Comparison of ENCODE assay signal across 26 cellular contexts in the genomic region with DNA sequence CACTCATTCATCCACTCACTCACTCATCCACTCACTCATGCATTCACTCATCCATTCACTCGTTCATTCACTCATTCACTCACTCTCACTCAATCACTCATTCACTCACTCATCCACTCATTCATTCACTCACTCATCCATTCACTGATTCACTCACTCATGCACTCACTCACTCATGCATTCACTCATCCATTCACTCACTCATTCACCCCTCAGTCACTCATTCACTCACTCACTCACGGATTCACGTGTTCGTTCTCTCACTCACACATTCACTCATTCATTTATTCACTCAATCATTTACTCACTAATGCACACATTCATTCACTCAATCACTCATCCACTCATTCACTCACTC.
DNase-seq lines count a peak whose midpoint lies in the region; ATAC-seq, FAIRE-seq and TF ChIP-seq lines count a peak whose summit lies in the region.
"Had no signal": no experiment of that assay in that cellular context is flagged by ENCODE, and none has a peak within 500 bp of the region (broad histone marks: within the 10 kb centered on the region; RNA-seq: fewer than 3 reads in every experiment).

No MANE protein-coding gene starts in this region.

- H3K4me2 ChIP-seq in HepG2 (ENCODE audit: low read depth, low read length) = no peak overlapping the region
- H3K4me2 ChIP-seq in GM12878 (ENCODE audit: control insufficient read depth, insufficient read depth) = no peak overlapping the region
- no peak overlapping the region for H3K4me2 ChIP-seq in H1 (ENCODE audit: insufficient read depth in 1 of 2, low read depth in 2 of 2, low read length in 2 of 2)
- H3K4me2 ChIP-seq: A549, BLaER1 had no signal

- DNase-seq in HepG2 (ENCODE audit: low spot score) (no peak), right lobe of liver (no peak), GM18507 (ENCODE audit: extremely low spot score, insufficient read length, low read depth) (no peak), GM12878 (ENCODE audit: low read depth, low spot score) (no peak), H1 (ENCODE audit: low read depth in 1 of 2, low spot score in 2 of 2) (no peak), erythroblast (lab: John Stamatoyannopoulos, UW) (no peak)
- DNase-seq: AML-193; BE2C; C1 segment of cervical spinal cord; CD4-positive, alpha-beta memory T cell; CD4-positive, CD25-positive, alpha-beta regulatory T cell; CD8-positive, alpha-beta memory T cell; COR-L47; DMS 273 treated with DMSO at 0.1 percent for 48 hours; DMS153; DMS53; DMS79; DND-41; EL; GDM1 had no signal

- POLR2A ChIA-PET in HepG2 (lab: Yijun Ruan, JAX) (no interaction called here), GM12878 (lab: Charles Lee) (no interaction called here), H1 (lab: Charles Lee; ENCODE audit: partially characterized antibody) (no interaction called here)

- H3K9me3 ChIP-seq in HepG2 (ENCODE audit: low read length) (no peaks in the 10 kb centered on the region), right lobe of liver (peaks cover 0 to 6% (median 0%) of the 10 kb centered on the region in 4 donors), GM12878 (replicated peaks; ENCODE audit: control insufficient read depth, insufficient read depth, low read length) (peaks cover 11% of the 10 kb centered on the region), H1 (ENCODE audit: insufficient read depth in 2 of 2, low read depth in 1 of 2, low read length in 1 of 2) (peaks cover 6 to 9% of the 10 kb centered on the region in 2 experiments)

- in situ Hi-C loops in HepG2 (cut with HindIII; ENCODE audit: extremely low pct_ligation_motif_present, low pct_unique_long_range_greater_than_20kb) = no loop called here
- in situ Hi-C loops in GM12878 (cut with MboI) = no loop called here

- H2AFZ ChIP-seq in HepG2 (ENCODE audit: low read length) (no peak overlapping the region), GM12878 (ENCODE audit: control insufficient read depth, low read depth, low read length) (no peak overlapping the region), H1 (ENCODE audit: low read length) (no peak overlapping the region)

- H3K27me3 ChIP-seq in HepG2 (ENCODE audit: control insufficient read depth in 1 of 2, insufficient read depth in 2 of 2, low read length in 2 of 2) = peaks cover 0 to 4% of the 10 kb centered on the region in 2 experiments; a peak in 1 of 5 replicates
- no peaks in the 10 kb centered on the region for H3K27me3 ChIP-seq in right lobe of liver
- no peaks in the 10 kb centered on the region for H3K27me3 ChIP-seq in GM12878 (replicated peaks in 1 of 2; ENCODE audit: control insufficient read depth in 2 of 2, insufficient read depth in 2 of 2, low read length in 1 of 2)
- no peaks in the 10 kb centered on the region for H3K27me3 ChIP-seq in H1 (replicated peaks in 1 of 4; ENCODE audit: control insufficient read depth in 3 of 4, extremely low read depth in 1 of 4, insufficient read depth in 3 of 4, low read length in 3 of 4)
- H3K27me3 ChIP-seq: BE2C, BLaER1 had no signal

- SMC1A ChIA-PET in GM12878 (lab: Charles Lee; ENCODE audit: uncharacterized antibody, unreplicated experiment) = interaction anchor here (3.5 kb wide), 1 partner anchor 71 kb away, joined by 12 read pairs; no protein-coding TSS in a partner anchor

- BruUV-seq in HepG2 (replicated peaks; lab: Mats Ljungman, UMichigan) (no TSS peak), GM12878 (replicated peaks; lab: Mats Ljungman, UMichigan) (no TSS peak)

- no peak overlapping the region for H4K91ac ChIP-seq in H1 (replicated peaks; ENCODE audit: insufficient read length, low read length)

- H4K5ac ChIP-seq in H1 (ENCODE audit: insufficient read length, low read depth, low read length) = no peak overlapping the region

- H3K23ac ChIP-seq in H1 (ENCODE audit: insufficient read length) = no peak overlapping the region

- WGBS in HepG2 (ENCODE audit: low lambda C conversion rate) = 27% methylated on average over 4 of the region's 4 CpGs
- WGBS in right lobe of liver (ENCODE audit: insufficient coverage, low coverage, low lambda C conversion rate, missing lambda C conversion rate) = 77% methylated on average over 4 of the region's 4 CpGs
- 100% methylated on average over 3 of the region's 4 CpGs for WGBS in GM12878 (ENCODE audit: insufficient coverage, insufficient replicate concordance, low lambda C conversion rate, missing lambda C conversion rate)
- 98 to 100% methylated on average over 2 to 4 of the region's 4 CpGs for WGBS in H1 (ENCODE audit: extremely low coverage in 1 of 2, insufficient coverage in 1 of 2, insufficient read length in 1 of 2, insufficient replicate concordance in 2 of 2, low coverage in 1 of 2, low lambda C conversion rate in 2 of 2, missing lambda C conversion rate in 1 of 2), 2 experiments

- no peak for TF ChIP-seq POLR2A in HepG2 (IDR thresholded peaks at IDR 0.05; ENCODE audit: insufficient read depth in 1 of 2, low read depth in 2 of 2, low read length in 2 of 2)
- no peak for TF ChIP-seq POLR2A in right lobe of liver (IDR thresholded peaks at IDR 0.05)
- TF ChIP-seq POLR2A in GM12878 (IDR thresholded peaks at IDR 0.05; ENCODE audit: low read depth, low read length) = no peak
- TF ChIP-seq POLR2A in H1 (IDR thresholded peaks at IDR 0.05; ENCODE audit: control extremely low read depth in 1 of 2, low read depth in 2 of 2, low read length in 2 of 2) = no peak
- no peak for TF ChIP-seq POLR2A in erythroblast (IDR thresholded peaks at IDR 0.05; ENCODE audit: low read length)

- H3K14ac ChIP-seq in H1 (ENCODE audit: insufficient read length) = no peak overlapping the region

- peaks cover 16% of the 10 kb centered on the region for H3K23me2 ChIP-seq in H1 (ENCODE audit: low read depth, low read length)

- no peak for TF ChIP-seq CTCF in HepG2 (CRISPR knock-in tag; IDR thresholded peaks at IDR 0.05)
- no peak for TF ChIP-seq CTCF in right lobe of liver (IDR thresholded peaks at IDR 0.05)
- TF ChIP-seq CTCF in GM12878 (IDR thresholded peaks at IDR 0.05 in 2 of 3, conservative IDR thresholded peaks at IDR 0.05 in 1 of 3; ENCODE audit: control insufficient read depth in 2 of 3, extremely low read depth in 1 of 3, insufficient read depth in 1 of 3, low read depth in 3 of 3, low read length in 3 of 3) = no peak
- TF ChIP-seq CTCF in H1 (IDR thresholded peaks at IDR 0.05; ENCODE audit: control extremely low read depth in 1 of 3, insufficient read depth in 1 of 3, low read depth in 1 of 3, low read length in 3 of 3) = no peak

- no peak overlapping the region for H2AK5ac ChIP-seq in H1 (ENCODE audit: low read depth, low read length)

- no peaks in the 10 kb centered on the region; the same call in 1 of the 2 replicates for H3K79me1 ChIP-seq in H1 (ENCODE audit: low read depth, low read length)

- ATAC-seq in HepG2 = no peak
- no peak for ATAC-seq in right lobe of liver
- ATAC-seq in GM12878 = no peak
- ATAC-seq in esophagus mucosa = no peak
- ATAC-seq in GM18511 (IDR thresholded peaks at IDR 0.05; ENCODE audit: unreplicated experiment) = no peak
- ATAC-seq: A549 had no signal

- no peaks in the 10 kb centered on the region for H3K79me2 ChIP-seq in HepG2 (ENCODE audit: insufficient read depth, low read length)
- no peaks in the 10 kb centered on the region; the same call in 1 of the 2 replicates for H3K79me2 ChIP-seq in GM12878 (ENCODE audit: control insufficient read depth, insufficient read depth, low read length)
- no peaks in the 10 kb centered on the region; a peak in 1 of 4 replicates for H3K79me2 ChIP-seq in H1 (ENCODE audit: control insufficient read depth in 1 of 2, insufficient read depth in 2 of 2, low read length in 2 of 2)

- no peak overlapping the region for H4K8ac ChIP-seq in H1 (ENCODE audit: extremely low read depth, insufficient read depth, low read length)

- H4K20me1 ChIP-seq in HepG2 (ENCODE audit: insufficient read depth, low read length) = no peaks in the 10 kb centered on the region
- no peaks in the 10 kb centered on the region for H4K20me1 ChIP-seq in GM12878 (ENCODE audit: control insufficient read depth, insufficient read depth)
- peaks cover 0 to 5% of the 10 kb centered on the region in 2 experiments for H4K20me1 ChIP-seq in H1 (replicated peaks in 1 of 2; ENCODE audit: control insufficient read depth in 1 of 2, insufficient read depth in 2 of 2, low read length in 2 of 2)
- H4K20me1 ChIP-seq: BLaER1 had no signal

- TF ChIP-seq RAD21 in HepG2 (CRISPR knock-in tag; IDR thresholded peaks at IDR 0.05) (no peak), GM12878 (IDR thresholded peaks at IDR 0.05; ENCODE audit: insufficient read depth, low read depth, low read length) (no peak), H1 (IDR thresholded peaks at IDR 0.05 in 1 of 2, conservative IDR thresholded peaks at IDR 0.05 in 1 of 2; ENCODE audit: low read depth in 2 of 2, low read length in 2 of 2) (no peak)

- H3K4me1 ChIP-seq in HepG2 (ENCODE audit: insufficient read depth, low read length) (no peaks in the 10 kb centered on the region), right lobe of liver (no peaks in the 10 kb centered on the region), GM12878 (ENCODE audit: control insufficient read depth, insufficient read depth, low read length) (peaks cover 19% of the 10 kb centered on the region), H1 (replicated peaks in 1 of 4; ENCODE audit: control insufficient read depth in 3 of 4, insufficient read depth in 4 of 4, low read length in 3 of 4) (no peaks in the 10 kb centered on the region)
- H3K4me1 ChIP-seq: A549, BE2C had no signal

- peak overlapping the region; percentile 7; the same call in 1 of the 2 replicates for H2BK20ac ChIP-seq in H1 (ENCODE audit: low read length)

- H3K36me3 ChIP-seq in HepG2 (replicated peaks in 1 of 2; ENCODE audit: control insufficient read depth in 1 of 2, insufficient read depth in 2 of 2, low read length in 2 of 2) (no peaks in the 10 kb centered on the region), right lobe of liver (no peaks in the 10 kb centered on the region), GM12878 (ENCODE audit: control insufficient read depth in 2 of 2, insufficient read depth in 2 of 2, low read length in 1 of 2) (peaks cover 0 to 2% of the 10 kb centered on the region in 2 experiments; a peak in 1 of 4 replicates), H1 (ENCODE audit: control insufficient read depth in 2 of 4, insufficient read depth in 4 of 4, low read length in 3 of 4) (no peaks in the 10 kb centered on the region)
- H3K36me3 ChIP-seq: BE2C had no signal

- H2BK12ac ChIP-seq in H1 (ENCODE audit: low read depth, low read length) = no peak overlapping the region

- H2BK5ac ChIP-seq in H1 (ENCODE audit: low read depth, low read length) = no peak overlapping the region

- H3K9ac ChIP-seq in HepG2 (ENCODE audit: insufficient read depth, low read depth, low read length) (no peak overlapping the region), GM12878 (ENCODE audit: control insufficient read depth, insufficient read depth, low read length) (no peak overlapping the region), H1 (replicated peaks in 1 of 4; ENCODE audit: extremely low read depth in 1 of 4, low read depth in 3 of 4, low read length in 3 of 4) (no peak overlapping the region)
- H3K9ac ChIP-seq: BLaER1 had no signal

- no peak overlapping the region for H3K4ac ChIP-seq in H1 (replicated peaks; ENCODE audit: insufficient read length, low read depth, low read length)

- intact Hi-C loops in HepG2 (cut with micrococcal nuclease; ENCODE audit: unreplicated experiment) (no loop called here), right lobe of liver (cut with DNase I) (no loop called here), GM12878 (cut with micrococcal nuclease; ENCODE audit: unreplicated experiment) (no loop called here)

- no peak overlapping the region for H3K18ac ChIP-seq in H1 (ENCODE audit: extremely low read depth, low read length)

- TF ChIP-seq EP300 in HepG2 (IDR thresholded peaks at IDR 0.05; ENCODE audit: low read depth in 2 of 2, low read length in 2 of 2) (no peak), HepG2 (CRISPR knock-in tag; IDR thresholded peaks at IDR 0.05; ENCODE audit: borderline replicate concordance) (no peak), GM12878 (IDR thresholded peaks at IDR 0.05; ENCODE audit: borderline replicate concordance in 1 of 2, control insufficient read depth in 1 of 2, low read depth in 2 of 2, low read length in 2 of 2) (no peak), H1 (IDR thresholded peaks at IDR 0.05; ENCODE audit: borderline replicate concordance in 1 of 2, low read depth in 2 of 2, low read length in 2 of 2) (no peak)

- CTCF ChIA-PET in HepG2 (lab: Yijun Ruan, JAX; ENCODE audit: low intra/inter-chr PET ratio, low total read pairs) = no interaction called here
- CTCF ChIA-PET in GM12878 (lab: Yijun Ruan, JAX) = no interaction called here
- CTCF ChIA-PET in H1 (lab: Charles Lee; ENCODE audit: partially characterized antibody) = no interaction called here

- no peak overlapping the region for H3K4me3 ChIP-seq in HepG2 (replicated peaks in 1 of 3; ENCODE audit: insufficient read depth in 1 of 3, low read depth in 2 of 3, low read length in 3 of 3)
- no peak overlapping the region for H3K4me3 ChIP-seq in right lobe of liver
- no peak overlapping the region for H3K4me3 ChIP-seq in GM12878
- H3K4me3 ChIP-seq in H1 (ENCODE audit: extremely low read depth in 1 of 4, insufficient read depth in 2 of 4, low read depth in 3 of 4, low read length in 4 of 4) = no peak overlapping the region
- H3K4me3 ChIP-seq: A549, BLaER1 had no signal

- RAD21 ChIA-PET in GM12878 (lab: Charles Lee; ENCODE audit: unreplicated experiment) = no interaction called here

- 0 out of 2 replicates have a peak overlapping the region, but pooled peaks have one; percentile 20 for H2BK15ac ChIP-seq in H1 (ENCODE audit: low read length)

- FAIRE-seq in HepG2 (lab: Jason Lieb, UNC) (no peak), GM18507 (lab: Jason Lieb, UNC) (peak; percentile 15), GM12878 (lab: Jason Lieb, UNC) (no peak), H1 (lab: Jason Lieb, UNC) (no peak)
- FAIRE-seq: A549, GM19239 had no signal

- no peak overlapping the region for H3K56ac ChIP-seq in H1 (replicated peaks; ENCODE audit: insufficient read length, low read depth, low read length)

- no peak overlapping the region for H2BK120ac ChIP-seq in H1 (replicated peaks; ENCODE audit: low read depth, low read length)

- H3K27ac ChIP-seq in HepG2 (ENCODE audit: extremely low read length, insufficient read depth, low read length) (no peak overlapping the region), right lobe of liver (no peak overlapping the region), GM12878 (ENCODE audit: control insufficient read depth, insufficient read depth) (no peak overlapping the region), H1 (ENCODE audit: low read depth, low read length) (no peak overlapping the region)
- H3K27ac ChIP-seq: 22Rv1, A549, BLaER1 had no signal

Comparison
In these comparisons a context has a peak if more than half of its experiments do, and no peak if none do; other contexts are left out.
1. Of the 75 proteins assayed by ChIP-seq in both HepG2 and GM12878: peak only in HepG2: IKZF1; only in GM12878: ZNF24; in both: none; in neither: 73.